21 cellular contexts compared by ENCODE assay signal in the genomic region with DNA sequence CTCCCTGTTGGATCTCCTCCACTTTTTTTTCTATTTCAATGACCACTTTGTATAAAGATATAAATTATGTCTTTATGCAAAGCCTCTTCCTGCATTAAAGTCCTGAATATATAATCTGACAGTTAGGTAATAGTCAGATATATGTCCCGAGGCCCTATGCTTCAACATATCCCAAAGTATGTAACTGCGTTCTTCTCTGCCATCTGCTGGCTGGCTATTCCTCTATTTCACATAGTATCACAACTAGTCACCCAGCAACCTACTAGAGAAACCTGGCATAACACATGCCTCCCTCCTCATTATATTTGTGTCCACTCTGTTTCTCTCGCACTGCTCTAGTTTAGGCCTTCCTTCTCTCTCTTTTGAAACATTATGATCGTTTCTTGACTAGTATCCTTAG.
DNase-seq lines count a peak whose midpoint lies in the region; FAIRE-seq and TF ChIP-seq lines count a peak whose summit lies in the region.
"Had no signal": no experiment of that assay in that cellular context is flagged by ENCODE, and none has a peak within 500 bp of the region (broad histone marks: within the 10 kb centered on the region; RNA-seq: fewer than 3 reads in every experiment).

No MANE protein-coding gene starts in this region.

- H3K9me3 Mint-ChIP-seq in activated naive CD4-positive, alpha-beta T cell treated with anti-CD3 and anti-CD28 coated beads for 36 hours, result peaks cover 3% of the 10 kb centered on the region

- peak; percentile 47 to 58 for TF ChIP-seq RAD21 in H1 (IDR thresholded peaks at IDR 0.05 in 1 of 2, conservative IDR thresholded peaks at IDR 0.05 in 1 of 2; ENCODE audit: low read depth in 2 of 2, low read length in 2 of 2)

- H3K27me3 ChIP-seq in H1 (replicated peaks in 1 of 4; ENCODE audit: control insufficient read depth in 3 of 4, extremely low read depth in 1 of 4, insufficient read depth in 3 of 4, low read length in 3 of 4) (no peaks in the 10 kb centered on the region), Karpas-422 (ENCODE audit: low read length) (no peaks in the 10 kb centered on the region)
- H3K27me3 ChIP-seq: neutrophil, upper lobe of left lung had no signal

- no peak overlapping the region for H4K8ac ChIP-seq in H1 (ENCODE audit: extremely low read depth, insufficient read depth, low read length)

- H4K5ac ChIP-seq in H1 (ENCODE audit: insufficient read length, low read depth, low read length), result no peak overlapping the region

- TF ChIP-seq POLR2A in H1 (IDR thresholded peaks at IDR 0.05; ENCODE audit: control extremely low read depth in 1 of 2, low read depth in 2 of 2, low read length in 2 of 2), result no peak
- TF ChIP-seq POLR2A in GM12892 (IDR thresholded peaks at IDR 0.05; ENCODE audit: low read depth, low read length), result no peak

- H3K79me2 ChIP-seq in H1 (ENCODE audit: control insufficient read depth in 1 of 2, insufficient read depth in 2 of 2, low read length in 2 of 2) (no peaks in the 10 kb centered on the region), Karpas-422 (ENCODE audit: low read length) (no peaks in the 10 kb centered on the region)

- H3K36me3 ChIP-seq in H1 (ENCODE audit: control insufficient read depth in 2 of 4, insufficient read depth in 4 of 4, low read length in 3 of 4) (no peaks in the 10 kb centered on the region), Karpas-422 (ENCODE audit: insufficient read depth, low read length) (no peaks in the 10 kb centered on the region)
- H3K36me3 ChIP-seq: neutrophil, upper lobe of left lung had no signal

- no peak overlapping the region for H4K91ac ChIP-seq in H1 (replicated peaks; ENCODE audit: insufficient read length, low read length)

- H3K27me3 Mint-ChIP-seq in activated naive CD4-positive, alpha-beta T cell treated with anti-CD3 and anti-CD28 coated beads for 36 hours (ENCODE audit: low read depth), result no peaks in the 10 kb centered on the region
- H3K27me3 Mint-ChIP-seq: activated naive CD8-positive, alpha-beta T cell treated with anti-CD3 and anti-CD28 coated beads, Interleukin-2, amount 50 U/mL, for 24 hours; activated T-cell treated with anti-CD3 and anti-CD28 coated beads, Interleukin-2, amount 50 U/mL, for 24 hours had no signal

- H3K56ac ChIP-seq in H1 (replicated peaks; ENCODE audit: insufficient read length, low read depth, low read length), result no peak overlapping the region

- no peak overlapping the region for H3K4ac ChIP-seq in H1 (replicated peaks; ENCODE audit: insufficient read length, low read depth, low read length)

- no peaks in the 10 kb centered on the region for H3K9me2 ChIP-seq in Karpas-422 (replicated peaks; ENCODE audit: insufficient read depth, low read length)

- H3K18ac ChIP-seq in H1 (ENCODE audit: extremely low read depth, low read length), result no peak overlapping the region

- H2BK12ac ChIP-seq in H1 (ENCODE audit: low read depth, low read length), result no peak overlapping the region

- no peak overlapping the region for H3K4me2 ChIP-seq in H1 (ENCODE audit: insufficient read depth in 1 of 2, low read depth in 2 of 2, low read length in 2 of 2)
- no peak overlapping the region for H3K4me2 ChIP-seq in Karpas-422 (ENCODE audit: low read depth, low read length, poor library complexity, severe bottlenecking)

- no peak overlapping the region for H2BK20ac ChIP-seq in H1 (ENCODE audit: low read length)

- H3K79me1 ChIP-seq in H1 (ENCODE audit: low read depth, low read length), result no peaks in the 10 kb centered on the region

- H2AFZ ChIP-seq in H1 (ENCODE audit: low read length) (no peak overlapping the region), Karpas-422 (ENCODE audit: low read length) (no peak overlapping the region)
- H2AFZ ChIP-seq: GM23248 had no signal

- H3K9me3 ChIP-seq in H1 (ENCODE audit: insufficient read depth in 2 of 2, low read depth in 1 of 2, low read length in 1 of 2) (no peaks in the 10 kb centered on the region), Karpas-422 (ENCODE audit: low read length) (no peaks in the 10 kb centered on the region)
- H3K9me3 ChIP-seq: neutrophil, upper lobe of left lung had no signal

- no peak overlapping the region for H2BK5ac ChIP-seq in H1 (ENCODE audit: low read depth, low read length)

- POLR2A ChIA-PET in H1 (lab: Charles Lee; ENCODE audit: partially characterized antibody), result no interaction called here

- no peak overlapping the region for H3K4me3 Mint-ChIP-seq in activated naive CD4-positive, alpha-beta T cell treated with anti-CD3 and anti-CD28 coated beads for 36 hours
- H3K4me3 Mint-ChIP-seq: activated naive CD8-positive, alpha-beta T cell treated with anti-CD3 and anti-CD28 coated beads, Interleukin-2, amount 50 U/mL, for 24 hours; activated T-cell treated with anti-CD3 and anti-CD28 coated beads, Interleukin-2, amount 50 U/mL, for 24 hours; IgD-negative memory B cell had no signal

- no peaks in the 10 kb centered on the region for H3K36me3 Mint-ChIP-seq in activated naive CD4-positive, alpha-beta T cell treated with anti-CD3 and anti-CD28 coated beads for 36 hours (ENCODE audit: low read depth)
- H3K36me3 Mint-ChIP-seq: IgD-negative memory B cell had no signal

- H3K4me1 ChIP-seq in H1 (replicated peaks in 1 of 4; ENCODE audit: control insufficient read depth in 3 of 4, insufficient read depth in 4 of 4, low read length in 3 of 4), result peaks cover 0 to 2% (median 0%) of the 10 kb centered on the region in 4 experiments; a peak in 1 of 7 replicates
- no peaks in the 10 kb centered on the region for H3K4me1 ChIP-seq in Karpas-422 (ENCODE audit: low read length)
- H3K4me1 ChIP-seq: upper lobe of left lung had no signal

- no peaks in the 10 kb centered on the region for H3K23me2 ChIP-seq in H1 (ENCODE audit: low read depth, low read length)

- H3K27ac ChIP-seq in 22Rv1, result no peak overlapping the region
- H3K27ac ChIP-seq in H1 (ENCODE audit: low read depth, low read length), result no peak overlapping the region
- H3K27ac ChIP-seq in Karpas-422 (ENCODE audit: low read length), result no peak overlapping the region
- H3K27ac ChIP-seq: GM23248, neutrophil, upper lobe of left lung had no signal

- no peaks in the 10 kb centered on the region for H3K4me1 Mint-ChIP-seq in activated naive CD4-positive, alpha-beta T cell treated with anti-CD3 and anti-CD28 coated beads for 36 hours (ENCODE audit: low read depth)
- H3K4me1 Mint-ChIP-seq: activated naive CD8-positive, alpha-beta T cell treated with anti-CD3 and anti-CD28 coated beads, Interleukin-2, amount 50 U/mL, for 24 hours; IgD-negative memory B cell had no signal

- H3K4me3 ChIP-seq in H1 (ENCODE audit: extremely low read depth in 1 of 4, insufficient read depth in 2 of 4, low read depth in 3 of 4, low read length in 4 of 4) (no peak overlapping the region), Karpas-422 (ENCODE audit: low read length) (no peak overlapping the region)
- H3K4me3 ChIP-seq: GM23248, upper lobe of left lung had no signal

- H2BK15ac ChIP-seq in H1 (ENCODE audit: low read length), result no peak overlapping the region

- peak; percentile 0 for DNase-seq in DMS153 treated with DMSO at 0.1 percent for 48 hours (lab: John Stamatoyannopoulos, UW; ENCODE audit: unreplicated experiment)
- peak; percentile 57 for DNase-seq in NCI-H524 treated with DMSO at 0.1 percent for 48 hours (lab: John Stamatoyannopoulos, UW)
- no peak for DNase-seq in H1 (ENCODE audit: low read depth in 1 of 2, low spot score in 2 of 2)
- no peak for DNase-seq in activated naive CD4-positive, alpha-beta T cell treated with anti-CD3 and anti-CD28 coated beads for 36 hours
- no peak for DNase-seq in effector CD4-positive, alpha-beta T cell
- DNase-seq in Karpas-422, result no peak
- DNase-seq in GM12892 (ENCODE audit: insufficient read length), result no peak
- DNase-seq: activated CD4-positive, alpha-beta T cell treated with anti-CD3 and anti-CD28 coated beads, Interleukin-2, amount 50 U/mL, for 1 hour; activated naive CD8-positive, alpha-beta T cell treated with anti-CD3 and anti-CD28 coated beads, Interleukin-2, amount 50 U/mL, for 24 hours; activated T-cell treated with anti-CD3 and anti-CD28 coated beads, Interleukin-2, amount 50 U/mL, for 24 hours; cerebellar nuclear complex; GM23248; mesenchymal stem cell; stimulated activated CD4-positive, alpha-beta T cell treated with anti-CD3 and anti-CD28 coated beads, Interleukin-4, amount 100 ng/mL, for 24 hours; T-helper 9 cell; upper lobe of left lung had no signal

- no peak overlapping the region for H2AK5ac ChIP-seq in H1 (ENCODE audit: low read depth, low read length)

- no peaks in the 10 kb centered on the region for H4K20me1 ChIP-seq in H1 (replicated peaks in 1 of 2; ENCODE audit: control insufficient read depth in 1 of 2, insufficient read depth in 2 of 2, low read length in 2 of 2)
- H4K20me1 ChIP-seq in Karpas-422 (ENCODE audit: insufficient read depth, low read depth, low read length), result no peaks in the 10 kb centered on the region

- H3K14ac ChIP-seq in H1 (ENCODE audit: insufficient read length), result no peak overlapping the region

- H3K27ac Mint-ChIP-seq in activated naive CD4-positive, alpha-beta T cell treated with anti-CD3 and anti-CD28 coated beads for 36 hours, result no peak overlapping the region
- H3K27ac Mint-ChIP-seq: activated naive CD8-positive, alpha-beta T cell treated with anti-CD3 and anti-CD28 coated beads, Interleukin-2, amount 50 U/mL, for 24 hours; activated T-cell treated with anti-CD3 and anti-CD28 coated beads, Interleukin-2, amount 50 U/mL, for 24 hours; IgD-negative memory B cell had no signal

- no peak for FAIRE-seq in H1 (lab: Jason Lieb, UNC)
- no peak for FAIRE-seq in GM12892 (lab: Jason Lieb, UNC)
- FAIRE-seq: endothelial cell of umbilical vein, frontal cortex had no signal

- CTCF ChIA-PET in H1 (lab: Charles Lee; ENCODE audit: partially characterized antibody), result interaction anchor here (0.6 to 1.4 kb wide), 2 partner anchors 20 to 386 kb away, joined by 3 to 5 read pairs; no protein-coding TSS in a partner anchor
- CTCF ChIA-PET in activated naive CD4-positive, alpha-beta T cell treated with anti-CD3 and anti-CD28 coated beads for 36 hours (lab: Charles Lee), result no interaction called here

- intact Hi-C loops in activated naive CD4-positive, alpha-beta T cell treated with anti-CD3 and anti-CD28 coated beads for 36 hours (cut with micrococcal nuclease), result no loop called here

- no peak overlapping the region for H2BK120ac ChIP-seq in H1 (replicated peaks; ENCODE audit: low read depth, low read length)

- H3K9ac ChIP-seq in H1 (replicated peaks in 1 of 4; ENCODE audit: extremely low read depth in 1 of 4, low read depth in 3 of 4, low read length in 3 of 4) (no peak overlapping the region), Karpas-422 (ENCODE audit: low read length) (no peak overlapping the region)
- H3K9ac ChIP-seq: GM23248 had no signal

- H3K23ac ChIP-seq in H1 (ENCODE audit: insufficient read length), result no peak overlapping the region

- WGBS in H1 (ENCODE audit: extremely low coverage in 1 of 2, insufficient coverage in 1 of 2, insufficient read length in 1 of 2, insufficient replicate concordance in 2 of 2, low coverage in 1 of 2, low lambda C conversion rate in 2 of 2, missing lambda C conversion rate in 1 of 2), 2 experiments, result 84% methylated on average over 4 of the region's 4 CpGs; no CpG with 5 or more reads in 1 of the 2 experiments

- no peak for TF ChIP-seq EP300 in H1 (IDR thresholded peaks at IDR 0.05; ENCODE audit: borderline replicate concordance in 1 of 2, low read depth in 2 of 2, low read length in 2 of 2)

- TF ChIP-seq CTCF in 22Rv1 (IDR thresholded peaks at IDR 0.05) (peak; percentile 43), H1 (IDR thresholded peaks at IDR 0.05; ENCODE audit: control extremely low read depth in 1 of 3, insufficient read depth in 1 of 3, low read depth in 1 of 3, low read length in 3 of 3) (peak in 2 of 3 experiments; percentile 18 to 44; a peak in 2 of 4 replicates)

Comparison
In these comparisons a context has a peak if more than half of its experiments do, and no peak if none do; other contexts are left out.
1. DNase-seq: peak in DMS153 treated with DMSO at 0.1 percent for 48 hours (single experiment) and NCI-H524 treated with DMSO at 0.1 percent for 48 hours (single experiment); none in H1 (0 of 2), activated naive CD4-positive, alpha-beta T cell treated with anti-CD3 and anti-CD28 coated beads for 36 hours (single experiment), effector CD4-positive, alpha-beta T cell (single experiment), Karpas-422 (single experiment) and GM12892 (single experiment).